ENCODE assay signal across 9 cellular contexts in the genomic region with DNA sequence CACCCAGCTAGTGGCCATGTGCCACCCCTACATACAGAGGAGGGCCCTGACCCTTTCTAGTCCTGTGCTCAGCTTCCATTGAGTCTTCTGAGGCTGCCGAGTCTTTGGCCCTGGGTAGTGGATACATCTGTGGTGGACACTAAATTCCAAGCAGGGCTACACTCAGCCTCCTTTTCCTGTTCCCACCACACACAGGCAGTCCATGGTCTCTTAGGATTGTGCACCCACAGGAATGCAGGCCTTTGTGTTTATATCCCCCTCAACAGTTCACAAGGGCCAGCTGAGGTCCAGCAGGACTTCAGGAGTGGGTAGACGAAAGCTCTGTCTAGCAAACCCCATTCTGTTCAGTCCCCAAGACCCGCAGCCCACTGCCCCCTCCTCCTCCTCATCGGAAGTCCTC.
DNase-seq lines count a peak whose midpoint lies in the region; ATAC-seq and TF ChIP-seq lines count a peak whose summit lies in the region.
"Had no signal": no experiment of that assay in that cellular context is flagged by ENCODE, and none has a peak within 500 bp of the region (broad histone marks: within the 10 kb centered on the region; RNA-seq: fewer than 3 reads in every experiment).

No MANE protein-coding gene starts in this region.

- no peaks in the 10 kb centered on the region for H4K20me1 ChIP-seq in fibroblast of lung (ENCODE audit: control insufficient read depth, extremely low read depth, insufficient read depth, low read length)

- H3K27ac ChIP-seq in SJSA1, result peak overlapping the region; percentile 60
- H3K27ac ChIP-seq in fibroblast of lung (ENCODE audit: insufficient read depth, low read length), result peak overlapping the region; percentile 55
- peak overlapping the region in 7 of 8 donors; percentile 41 to 87 (median 83) for H3K27ac ChIP-seq in spleen

- H3K79me2 ChIP-seq in fibroblast of lung (ENCODE audit: control insufficient read depth, insufficient read depth, low read length), result no peaks in the 10 kb centered on the region

- peak; percentile 35 for DNase-seq in H4 (ENCODE audit: low spot score)
- DNase-seq in SJSA1 (ENCODE audit: low read depth in 1 of 2, low spot score in 2 of 2), result peak; percentile 84 to 88
- DNase-seq in fibroblast of lung (ENCODE audit: low read depth in 2 of 2), result peak; percentile 40 to 96
- no peak for DNase-seq in spleen
- DNase-seq in cerebellar cortex (ENCODE audit: low spot score), result no peak
- DNase-seq: aorta, SK-N-SH had no signal

- no peak overlapping the region for H2AFZ ChIP-seq in fibroblast of lung (ENCODE audit: low read length)

- H3K4me3 ChIP-seq in SJSA1 (no peak overlapping the region), fibroblast of lung (replicated peaks in 1 of 4; ENCODE audit: control extremely low read depth in 1 of 4, insufficient read depth in 1 of 4, low read depth in 3 of 4, low read length in 4 of 4) (no peak overlapping the region), spleen (no peak overlapping the region)

- H3K4me2 ChIP-seq in fibroblast of lung (ENCODE audit: extremely low read depth, insufficient read depth, low read length), result no peak overlapping the region
- H3K4me2 ChIP-seq: SK-N-SH had no signal

- H3K4me1 ChIP-seq in SJSA1 (replicated peaks) (peaks cover 85% of the 10 kb centered on the region), fibroblast of lung (ENCODE audit: control insufficient read depth, extremely low read depth, insufficient read depth, low read length) (peaks cover 49% of the 10 kb centered on the region), spleen (peaks cover 30 to 92% (median 61%) of the 10 kb centered on the region in 6 donors)

- no peak for TF ChIP-seq POLR2A in spleen (IDR thresholded peaks at IDR 0.05)

- no peak overlapping the region for H3K9ac ChIP-seq in fibroblast of lung (ENCODE audit: insufficient read depth, low read length)
- H3K9ac ChIP-seq: SK-N-SH had no signal

- H3K27me3 ChIP-seq in SJSA1 (replicated peaks) (no peaks in the 10 kb centered on the region), fibroblast of lung (ENCODE audit: control insufficient read depth, insufficient read depth, low read length) (no peaks in the 10 kb centered on the region), spleen (replicated peaks in 1 of 7) (no peaks in the 10 kb centered on the region)

- no peak for TF ChIP-seq CTCF in fibroblast of lung (conservative IDR thresholded peaks at IDR 0.05 in 1 of 2, IDR thresholded peaks at IDR 0.05 in 1 of 2; ENCODE audit: low read depth in 1 of 2, low read length in 2 of 2)
- no peak for TF ChIP-seq CTCF in spleen (IDR thresholded peaks at IDR 0.05 in 8 of 11, conservative IDR thresholded peaks at IDR 0.05 in 3 of 11)

- ATAC-seq in HG03520 (IDR thresholded peaks at IDR 0.05; ENCODE audit: unreplicated experiment) (no peak), GM18870 (IDR thresholded peaks at IDR 0.05; ENCODE audit: unreplicated experiment) (no peak)

- 0 out of 2 replicates have a peak, but pooled peaks cover 3% of the 10 kb centered on the region for H3K36me3 ChIP-seq in SJSA1
- peaks cover 5% of the 10 kb centered on the region for H3K36me3 ChIP-seq in fibroblast of lung (ENCODE audit: control insufficient read depth, insufficient read depth, low read length)
- peaks cover 0 to 26% (median 12%) of the 10 kb centered on the region in 6 donors for H3K36me3 ChIP-seq in spleen

- WGBS in spleen, 5 donors, result 19 to 23% (median 22%) methylated on average over 4 of the region's 4 CpGs

- H3K9me3 ChIP-seq in SJSA1 (replicated peaks) (no peaks in the 10 kb centered on the region), fibroblast of lung (ENCODE audit: control insufficient read depth, insufficient read depth, low read depth, low read length) (no peaks in the 10 kb centered on the region), spleen (no peaks in the 10 kb centered on the region)
- H3K9me3 ChIP-seq: SK-N-SH had no signal

- intact Hi-C loops in spleen (cut with DNase I; ENCODE audit: low total_unique reads), result loop anchor here (5.0 to 10.0 kb wide), 2 partner anchors 219 to 567 kb away; no protein-coding TSS in a partner anchor

Comparison
In these comparisons a context has a peak if more than half of its experiments do, and no peak if none do; other contexts are left out.
1. DNase-seq: peak in H4 (single experiment), SJSA1 (2 of 2) and fibroblast of lung (2 of 2); none in spleen (single experiment) and cerebellar cortex (single experiment).
2. Peak in every context shown above with its lines, with median percentiles within 50 percentile points of each other: H3K27ac ChIP-seq.